In genomic region chr5:138575194-138576015, GRCh38 we compare ENCODE assay signal across 8 cellular contexts.
DNase-seq lines count a peak whose midpoint lies in the region; ATAC-seq and TF ChIP-seq lines count a peak whose summit lies in the region.

Gene HSPA9 (minus strand): TSS chr5:138575401. CDS start chr5:138575318, 83 bp downstream.

- ATAC-seq in HG02588 (IDR thresholded peaks at IDR 0.05; ENCODE audit: unreplicated experiment) (peak; percentile 77), SK-N-SH treated with all-trans-retinoic acid at 6 μM for 48 hours (peak; percentile 91)

- H3K4me3 Mint-ChIP-seq in activated naive CD4-positive, alpha-beta T cell treated with anti-CD3 and anti-CD28 coated beads, Interleukin-2, amount 50 U/mL, for 24 hours: peak within 1 kb of the TSS; percentile 97

- H3K36me3 Mint-ChIP-seq in activated naive CD4-positive, alpha-beta T cell treated with anti-CD3 and anti-CD28 coated beads, Interleukin-2, amount 50 U/mL, for 24 hours: peaks cover 14% of the 10 kb centered on the region

- H3K4me3 ChIP-seq in GM06990 (replicated peaks; ENCODE audit: low read depth, low read length): peak within 1 kb of the TSS; percentile 99

- no peaks in the 10 kb centered on the region for H3K9me3 Mint-ChIP-seq in activated naive CD4-positive, alpha-beta T cell treated with anti-CD3 and anti-CD28 coated beads, Interleukin-2, amount 50 U/mL, for 24 hours

- H3K36me3 ChIP-seq in GM06990 (ENCODE audit: control insufficient read depth, insufficient read depth, low read length): peaks cover 10% of the 10 kb centered on the region

- peaks cover 35% of the 10 kb centered on the region for H3K4me1 Mint-ChIP-seq in activated naive CD4-positive, alpha-beta T cell treated with anti-CD3 and anti-CD28 coated beads, Interleukin-2, amount 50 U/mL, for 24 hours

- H3K27ac Mint-ChIP-seq in activated naive CD4-positive, alpha-beta T cell treated with anti-CD3 and anti-CD28 coated beads, Interleukin-2, amount 50 U/mL, for 24 hours: peak within 1 kb of the TSS; percentile 100

- H3K27me3 Mint-ChIP-seq in activated naive CD4-positive, alpha-beta T cell treated with anti-CD3 and anti-CD28 coated beads, Interleukin-2, amount 50 U/mL, for 24 hours: no peaks in the 10 kb centered on the region

- H3K27me3 ChIP-seq in GM06990 (replicated peaks; ENCODE audit: control insufficient read depth, insufficient read depth, low read length): no peaks in the 10 kb centered on the region

- DNase-seq in GM06990 (ENCODE audit: extremely low read depth, insufficient read length) (peak; percentile 96), NCI-H1092 (lab: John Stamatoyannopoulos, UW) (peak; percentile 96), germinal center (ENCODE audit: low spot score) (peak; percentile 99), non-pigmented ciliary epithelial cell (ENCODE audit: low read depth) (peak; percentile 98), superior temporal gyrus (ENCODE audit: extremely low spot score) (peak; percentile 100)

- no peak for TF ChIP-seq CTCF in GM06990 (IDR thresholded peaks at IDR 0.05; ENCODE audit: insufficient read depth, low read length, poor library complexity, severe bottlenecking)

TF ChIP-seq in SK-N-SH treated with all-trans-retinoic acid at 6 μM for 48 hours, 23 proteins besides CTCF, POLR2A, EP300 and RAD21:
- TF ChIP-seq ESRRG (CRISPR knock-in tag; IDR thresholded peaks at IDR 0.05): peak; percentile 75; the same call in 1 of the 2 replicates
- TF ChIP-seq ARNTL (CRISPR knock-in tag; IDR thresholded peaks at IDR 0.05; ENCODE audit: borderline replicate concordance, low read depth): no peak
- 0 out of 2 replicates have a peak, but pooled peaks have one; percentile 29 for TF ChIP-seq SNAI2 (CRISPR knock-in tag; IDR thresholded peaks at IDR 0.05)
- no peak for TF ChIP-seq PATZ1 (CRISPR knock-in tag; IDR thresholded peaks at IDR 0.05; ENCODE audit: borderline replicate concordance)
- peak; percentile 79; the same call in 1 of the 2 replicates for TF ChIP-seq CSDC2 (CRISPR knock-in tag; IDR thresholded peaks at IDR 0.05)

Comparison
In these comparisons a context has a peak if more than half of its experiments do, and no peak if none do; other contexts are left out.
1. Peak in every context shown above with its lines: DNase-seq, ATAC-seq and H3K4me3 ChIP-seq.